21 cellular contexts compared by ENCODE assay signal in the genomic region with DNA sequence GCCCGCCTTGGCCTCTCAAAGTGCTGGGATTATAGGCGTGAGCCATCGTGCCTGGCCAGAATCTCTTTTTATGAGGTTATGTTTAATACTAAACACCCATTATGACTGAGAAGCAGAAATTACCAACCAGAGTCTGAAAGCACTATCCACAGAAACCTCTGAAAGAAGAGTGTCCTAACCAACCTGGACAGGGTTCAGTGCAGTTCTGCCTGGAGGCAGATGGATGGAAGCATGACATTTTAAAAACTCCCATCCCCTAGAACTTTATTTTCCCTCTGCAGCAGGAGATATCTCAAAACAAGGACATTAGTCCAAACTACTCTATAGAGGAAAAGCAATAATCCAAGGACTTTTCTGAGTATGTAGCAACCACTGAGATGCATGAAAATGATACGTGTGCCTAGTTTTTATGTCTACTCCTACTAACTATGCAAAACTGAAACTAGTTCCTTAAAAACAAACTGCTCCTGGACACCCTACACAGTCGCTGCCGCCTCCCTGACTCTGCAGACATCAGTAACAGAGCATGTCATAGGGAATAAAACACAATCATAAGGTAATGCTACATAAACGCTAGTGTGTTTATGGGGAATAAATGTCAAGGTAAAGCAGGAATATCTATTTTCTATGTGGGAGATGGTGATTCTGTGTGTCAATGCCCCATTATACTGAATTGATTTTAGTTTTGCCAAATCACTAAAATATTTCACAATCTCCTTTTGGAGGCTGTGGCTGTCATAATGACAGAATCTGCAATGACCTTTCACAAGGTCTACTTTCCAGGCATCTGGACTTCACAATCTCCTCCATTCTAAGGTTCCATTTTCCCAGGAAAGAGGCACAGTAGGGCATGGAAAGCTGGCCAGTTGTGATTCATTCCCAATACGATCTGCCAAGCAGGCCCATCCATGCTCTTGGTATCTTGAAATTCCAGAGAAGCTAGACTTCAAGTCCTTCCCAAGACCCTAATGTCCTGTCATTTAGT.
DNase-seq lines count a peak whose midpoint lies in the region; ATAC-seq and TF ChIP-seq lines count a peak whose summit lies in the region.
"Had no signal": no experiment of that assay in that cellular context is flagged by ENCODE, and none has a peak within 500 bp of the region (broad histone marks: within the 10 kb centered on the region; RNA-seq: fewer than 3 reads in every experiment).

No MANE protein-coding gene starts in this region.

- no peaks in the 10 kb centered on the region for H3K27me3 Mint-ChIP-seq in natural killer cell treated with Interleukin-12 subunit alpha and Interleukin-12 subunit beta and Interleukin-15 and Interleukin-18, amount 100 ng/mL, for 72 hours
- H3K27me3 Mint-ChIP-seq: activated B cell treated with CpG ODN at 0.5 μM for 24 hours; CD8-positive, alpha-beta memory T cell had no signal

- H3K9me3 Mint-ChIP-seq in natural killer cell treated with Interleukin-12 subunit alpha and Interleukin-12 subunit beta and Interleukin-15 and Interleukin-18, amount 100 ng/mL, for 72 hours = no peaks in the 10 kb centered on the region
- H3K9me3 Mint-ChIP-seq: activated B cell treated with CpG ODN at 0.5 μM for 24 hours; CD8-positive, alpha-beta memory T cell; T-helper 1 cell treated with Interleukin-12 subunit alpha and Interleukin-12 subunit beta and Interleukin-4 antibody, amounts not matched to agents 30 μg/mL and 1 μg/mL, for 36 hours had no signal

- TF ChIP-seq CTCF in right atrium auricular region (IDR thresholded peaks at IDR 0.05) (no peak), fibroblast of mammary gland (conservative IDR thresholded peaks at IDR 0.05; ENCODE audit: control insufficient read depth, insufficient read depth, low read depth, low read length) (no peak), mucosa of descending colon (IDR thresholded peaks at IDR 0.05) (no peak), uterus (IDR thresholded peaks at IDR 0.05) (no peak)

- H3K36me3 ChIP-seq in right atrium auricular region (no peaks in the 10 kb centered on the region), mucosa of descending colon (ENCODE audit: low read depth) (no peaks in the 10 kb centered on the region), uterus (no peaks in the 10 kb centered on the region)
- H3K36me3 ChIP-seq: sigmoid colon, upper lobe of left lung had no signal

- H3K4me3 ChIP-seq in right atrium auricular region = no peak overlapping the region
- no peak overlapping the region for H3K4me3 ChIP-seq in fibroblast of mammary gland (ENCODE audit: control insufficient read depth, low read depth, low read length)
- no peak overlapping the region for H3K4me3 ChIP-seq in mucosa of descending colon
- H3K4me3 ChIP-seq in uterus = peak overlapping the region in 1 of 2 donors; percentile 17
- H3K4me3 ChIP-seq: A549, lung, sigmoid colon, upper lobe of left lung had no signal

- no peaks in the 10 kb centered on the region for H3K9me3 ChIP-seq in right atrium auricular region
- H3K9me3 ChIP-seq in mucosa of descending colon = no peaks in the 10 kb centered on the region
- H3K9me3 ChIP-seq in uterus = no peaks in the 10 kb centered on the region
- H3K9me3 ChIP-seq: A549, sigmoid colon, upper lobe of left lung had no signal

- DNase-seq in Right ventricle myocardium inferior (ENCODE audit: missing footprints) (peak; percentile 70), right atrium auricular region (ENCODE audit: low spot score) (no peak), fibroblast of mammary gland (ENCODE audit: low read depth) (peak; percentile 42), mucosa of descending colon (no peak), uterus (no peak)
- no peak for DNase-seq in activated effector memory CD4-positive, alpha-beta T cell treated with anti-CD3 and anti-CD28 coated beads, Interleukin-2, amount 50 U/mL, for 16 hours
- no peak for DNase-seq in natural killer cell treated with Interleukin-12 subunit alpha and Interleukin-12 subunit beta and Interleukin-15 and Interleukin-18, amount 100 ng/mL, for 72 hours (ENCODE audit: low spot score)
- DNase-seq: activated B cell treated with CpG ODN at 0.5 μM for 24 hours; anterior cingulate cortex; CD8-positive, alpha-beta memory T cell; cortex of kidney; erythroblast; KBM-7; NCI-H1436; sigmoid colon had no signal

- H3K27me3 ChIP-seq in right atrium auricular region = no peaks in the 10 kb centered on the region
- H3K27me3 ChIP-seq in uterus = no peaks in the 10 kb centered on the region
- H3K27me3 ChIP-seq: sigmoid colon, upper lobe of left lung had no signal

- no peak overlapping the region for H3K27ac Mint-ChIP-seq in natural killer cell treated with Interleukin-12 subunit alpha and Interleukin-12 subunit beta and Interleukin-15 and Interleukin-18, amount 100 ng/mL, for 72 hours
- H3K27ac Mint-ChIP-seq: activated B cell treated with CpG ODN at 0.5 μM for 24 hours; T-helper 1 cell treated with Interleukin-12 subunit alpha and Interleukin-12 subunit beta and Interleukin-4 antibody, amounts not matched to agents 30 μg/mL and 1 μg/mL, for 36 hours had no signal

- ATAC-seq in Right ventricle myocardium inferior = peak; percentile 53
- peak; percentile 34 for ATAC-seq in mucosa of descending colon
- ATAC-seq in GM21786 (IDR thresholded peaks at IDR 0.05; ENCODE audit: unreplicated experiment) = no peak
- ATAC-seq in natural killer cell treated with Interleukin-12 subunit alpha and Interleukin-12 subunit beta and Interleukin-15 and Interleukin-18, amount 100 ng/mL, for 72 hours = no peak
- ATAC-seq: A549 had no signal

- no peak overlapping the region for H3K4me3 Mint-ChIP-seq in natural killer cell treated with Interleukin-12 subunit alpha and Interleukin-12 subunit beta and Interleukin-15 and Interleukin-18, amount 100 ng/mL, for 72 hours
- H3K4me3 Mint-ChIP-seq: activated B cell treated with CpG ODN at 0.5 μM for 24 hours; CD8-positive, alpha-beta memory T cell; T-helper 1 cell treated with Interleukin-12 subunit alpha and Interleukin-12 subunit beta and Interleukin-4 antibody, amounts not matched to agents 30 μg/mL and 1 μg/mL, for 36 hours had no signal

- peaks cover 0 to 10% of the 10 kb centered on the region in 2 donors for H3K4me1 ChIP-seq in right atrium auricular region
- peaks cover 5% of the 10 kb centered on the region for H3K4me1 ChIP-seq in mucosa of descending colon (ENCODE audit: low read depth)
- H3K4me1 ChIP-seq in uterus = peaks cover 4 to 11% of the 10 kb centered on the region in 2 donors
- H3K4me1 ChIP-seq: A549 had no signal

- H3K27ac ChIP-seq in right atrium auricular region = peak overlapping the region in 1 of 2 donors; percentile 19
- peak overlapping the region; percentile 60 to 65 for H3K27ac ChIP-seq in uterus
- H3K27ac ChIP-seq: A549, RWPE1, upper lobe of left lung had no signal

- intact Hi-C loops in Right ventricle myocardium inferior (cut with DNase I) (no loop called here), mucosa of descending colon (cut with DNase I, micrococcal nuclease) (no loop called here), uterus (cut with DNase I; ENCODE audit: low total_unique reads) (no loop called here)

- TF ChIP-seq POLR2A in uterus (IDR thresholded peaks at IDR 0.05) = no peak

- peaks cover 9 to 10% of the 10 kb centered on the region in 2 donors for H3K4me1 Mint-ChIP-seq in natural killer cell treated with Interleukin-12 subunit alpha and Interleukin-12 subunit beta and Interleukin-15 and Interleukin-18, amount 100 ng/mL, for 72 hours (ENCODE audit: low read depth in 2 of 2)
- H3K4me1 Mint-ChIP-seq: CD8-positive, alpha-beta memory T cell had no signal

- no peaks in the 10 kb centered on the region for H3K36me3 Mint-ChIP-seq in natural killer cell treated with Interleukin-12 subunit alpha and Interleukin-12 subunit beta and Interleukin-15 and Interleukin-18, amount 100 ng/mL, for 72 hours

Comparison
In these comparisons a context has a peak if more than half of its experiments do, and no peak if none do; other contexts are left out.
1. DNase-seq: peak in Right ventricle myocardium inferior (single experiment) and fibroblast of mammary gland (single experiment); none in right atrium auricular region (single experiment), mucosa of descending colon (0 of 3), uterus (0 of 2), activated effector memory CD4-positive, alpha-beta T cell treated with anti-CD3 and anti-CD28 coated beads, Interleukin-2, amount 50 U/mL, for 16 hours (single experiment) and natural killer cell treated with Interleukin-12 subunit alpha and Interleukin-12 subunit beta and Interleukin-15 and Interleukin-18, amount 100 ng/mL, for 72 hours (single experiment).
2. ATAC-seq: peak in Right ventricle myocardium inferior (single experiment) and mucosa of descending colon (single experiment); none in GM21786 (single experiment) and natural killer cell treated with Interleukin-12 subunit alpha and Interleukin-12 subunit beta and Interleukin-15 and Interleukin-18, amount 100 ng/mL, for 72 hours (0 of 2).